Comparison of ENCODE assay signal across 7 cellular contexts in the genomic region with DNA sequence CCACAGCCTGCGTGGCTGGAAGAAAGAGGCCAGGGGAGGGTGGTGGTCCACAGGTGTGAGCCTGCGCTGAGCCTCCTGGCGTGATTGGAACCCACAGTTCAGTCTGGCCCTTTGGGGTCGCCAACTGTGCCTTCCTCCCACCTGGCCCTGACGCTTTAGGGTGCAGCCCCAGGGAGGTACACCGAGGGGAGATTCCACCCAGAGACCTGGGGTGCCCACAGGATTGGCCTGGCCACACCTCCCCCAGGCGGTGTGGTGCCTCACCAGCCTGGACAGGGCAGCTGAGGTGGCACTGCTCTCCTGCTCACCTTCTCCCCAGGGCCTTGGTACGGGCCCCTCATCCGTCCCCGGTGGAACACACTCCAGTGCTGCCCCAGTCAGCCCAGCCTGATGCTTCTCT. TPM values are rescaled to one million over a fixed set of nuclear protein-coding genes. Genes with fewer than 3 reads are reported as not detected.
A peak's percentile ranks its signal among the peaks of the same experiment; 100 is the strongest.
DNase-seq lines count a peak whose midpoint lies in the region; FAIRE-seq and TF ChIP-seq lines count a peak whose summit lies in the region.
"Had no signal": no experiment of that assay in that cellular context is flagged by ENCODE, and none has a peak within 500 bp of the region (broad histone marks: within the 10 kb centered on the region; RNA-seq: fewer than 3 reads in every experiment).

No MANE protein-coding gene starts in this region.

- DNase-seq in T-helper 1 cell (no peak), mammary epithelial cell (no peak), small intestine (no peak), T-helper 9 cell (no peak), NCI-H345 (lab: John Stamatoyannopoulos, UW) (no peak)

- peak overlapping the region; percentile 83 for H3K4me2 ChIP-seq in mammary epithelial cell (ENCODE audit: insufficient read depth, low read depth, low read length)

- in situ Hi-C loops in mammary epithelial cell (cut with MboI; ENCODE audit: low sequenced_read_pairs in 2 of 2), result no loop called here

- dilution Hi-C loops in mammary epithelial cell (cut with HindIII; ENCODE audit: low sequenced_read_pairs), result no loop called here

- H3K4me3 ChIP-seq in mammary epithelial cell (replicated peaks in 1 of 3; ENCODE audit: insufficient read depth in 1 of 3, low read depth in 2 of 3, low read length in 3 of 3) (no peak overlapping the region), small intestine (ENCODE audit: low read depth in 1 of 2, low read length in 2 of 2) (peak overlapping the region in 1 of 2 donors; percentile 30)

- H3K36me3 Mint-ChIP-seq in T-helper 1 cell treated with Interleukin-12 subunit alpha and Interleukin-12 subunit beta and Interleukin-4 antibody, amounts not matched to agents 30 μg/mL and 1 μg/mL, for 36 hours (ENCODE audit: low read depth), result peaks cover 9% of the 10 kb centered on the region

- H3K36me3 ChIP-seq in mammary epithelial cell (ENCODE audit: insufficient read depth, low read length) (no peaks in the 10 kb centered on the region), small intestine (ENCODE audit: control insufficient read depth in 2 of 2, insufficient read depth in 2 of 2, low read length in 2 of 2) (no peaks in the 10 kb centered on the region)

- H3K27me3 ChIP-seq in mammary epithelial cell (ENCODE audit: insufficient read depth, low read length), result no peaks in the 10 kb centered on the region
- no peaks in the 10 kb centered on the region for H3K27me3 ChIP-seq in small intestine (ENCODE audit: control insufficient read depth in 2 of 2, insufficient read depth in 2 of 2, low read length in 2 of 2)

- H3K4me1 ChIP-seq in mammary epithelial cell (ENCODE audit: insufficient read depth, low read length) (peaks cover 38% of the 10 kb centered on the region), small intestine (ENCODE audit: control insufficient read depth in 2 of 2, insufficient read depth in 1 of 2, low read depth in 1 of 2, low read length in 1 of 2) (peaks cover 2 to 11% of the 10 kb centered on the region in 2 donors)

- H2AFZ ChIP-seq in mammary epithelial cell (ENCODE audit: low read depth, low read length), result peak overlapping the region; percentile 25

- CTCF ChIA-PET in mammary epithelial cell (lab: Charles Lee; ENCODE audit: low non-redundant PET), result no interaction called here

- intact Hi-C loops in mammary epithelial cell (cut with micrococcal nuclease), result loop anchor here (5.0 kb wide), 1 partner anchor 50 kb away; a partner anchor contains a TSS

- BruUV-seq in mammary epithelial cell (replicated peaks; lab: Mats Ljungman, UMichigan), result no TSS peak

- no peaks in the 10 kb centered on the region for H3K9me3 Mint-ChIP-seq in T-helper 1 cell treated with Interleukin-12 subunit alpha and Interleukin-12 subunit beta and Interleukin-4 antibody, amounts not matched to agents 30 μg/mL and 1 μg/mL, for 36 hours

- FAIRE-seq in small intestine (lab: Jason Lieb, UNC), result no peak
- FAIRE-seq: bronchial epithelial cell had no signal

- WGBS in mammary epithelial cell (ENCODE audit: low coverage, missing lambda C conversion rate), result 84% methylated on average over 9 of the region's 10 CpGs
- WGBS in small intestine, 3 donors, result 36 to 65% (median 42%) methylated on average over 10 of the region's 10 CpGs

- peaks cover 27% of the 10 kb centered on the region for H3K4me1 Mint-ChIP-seq in T-helper 1 cell treated with Interleukin-12 subunit alpha and Interleukin-12 subunit beta and Interleukin-4 antibody, amounts not matched to agents 30 μg/mL and 1 μg/mL, for 36 hours (ENCODE audit: low read depth)

- no peak overlapping the region for H3K27ac ChIP-seq in mammary epithelial cell (ENCODE audit: insufficient read depth, low read depth, low read length)
- peak overlapping the region; percentile 28 to 66 for H3K27ac ChIP-seq in small intestine (ENCODE audit: low read depth in 1 of 2, low read length in 1 of 2)

- H3K27me3 Mint-ChIP-seq in T-helper 1 cell treated with Interleukin-12 subunit alpha and Interleukin-12 subunit beta and Interleukin-4 antibody, amounts not matched to agents 30 μg/mL and 1 μg/mL, for 36 hours (ENCODE audit: low read depth), result peaks cover 4% of the 10 kb centered on the region

- no peak overlapping the region for H3K9ac ChIP-seq in mammary epithelial cell (ENCODE audit: insufficient read depth, low read length)

- H3K9me3 ChIP-seq in mammary epithelial cell (replicated peaks; ENCODE audit: insufficient read depth, low read length) (no peaks in the 10 kb centered on the region), small intestine (ENCODE audit: control insufficient read depth, low read depth) (no peaks in the 10 kb centered on the region)

- H3K27ac Mint-ChIP-seq in T-helper 1 cell treated with Interleukin-12 subunit alpha and Interleukin-12 subunit beta and Interleukin-4 antibody, amounts not matched to agents 30 μg/mL and 1 μg/mL, for 36 hours, result peak overlapping the region; percentile 73

- peak overlapping the region; percentile 64 for H3K4me3 Mint-ChIP-seq in T-helper 1 cell treated with Interleukin-12 subunit alpha and Interleukin-12 subunit beta and Interleukin-4 antibody, amounts not matched to agents 30 μg/mL and 1 μg/mL, for 36 hours

- TF ChIP-seq CTCF in mammary epithelial cell (conservative IDR thresholded peaks at IDR 0.05 in 1 of 2, IDR thresholded peaks at IDR 0.05 in 1 of 2; ENCODE audit: extremely low read depth in 1 of 2, insufficient read depth in 1 of 2, low read depth in 1 of 2, low read length in 2 of 2), result no peak

- H4K20me1 ChIP-seq in mammary epithelial cell (ENCODE audit: insufficient read depth, low read length), result no peaks in the 10 kb centered on the region

- peaks cover 12% of the 10 kb centered on the region for H3K79me2 ChIP-seq in mammary epithelial cell (ENCODE audit: insufficient read depth, low read length)

RNA-seq across cellular contexts. Expression of a gene that starts 1.0 kb away (rescaled TPM):
- 10 to 100 TPM in 1 of 2 donors, 1 to 10 TPM in 1; 9.5 to 27.0 TPM for total RNA-seq in mammary epithelial cell
- polyA plus RNA-seq in mammary epithelial cell, result 9.4 TPM
- polyA minus RNA-seq in mammary epithelial cell, result 1.1 TPM
- polyA plus RNA-seq in small intestine, result 1 to 10 TPM in 2 of 3 donors, not detected in 1; 1.4 to 6.2 TPM

RNA-seq across cellular contexts. Expression of a gene that starts 5.1 kb away (rescaled TPM):
- 10 to 100 TPM in 1 of 2 donors, 1 to 10 TPM in 1; 6.8 to 35.2 TPM for total RNA-seq in mammary epithelial cell
- polyA plus RNA-seq in mammary epithelial cell (23.7 TPM), small intestine (10 to 100 TPM; 75.5 to 85.9 (median 75.6) TPM)
- 29.1 TPM for polyA minus RNA-seq in mammary epithelial cell

RNA-seq across cellular contexts. Expression of a gene that starts 14.6 kb away (rescaled TPM):
- total RNA-seq in mammary epithelial cell, result under 1 TPM; 0.07 to 0.33 TPM
- polyA plus RNA-seq in mammary epithelial cell (not detected), small intestine (under 1 TPM in 1 of 3 donors, not detected in 2; 0.16 TPM)
- not detected for polyA minus RNA-seq in mammary epithelial cell
- total RNA-seq: bronchial epithelial cell had no signal

RNA-seq across cellular contexts. Expression of a gene that starts 20.1 kb away (rescaled TPM):
- total RNA-seq in mammary epithelial cell, result 1 to 10 TPM in 1 of 2 donors, under 1 TPM in 1; 0.54 to 2.2 TPM
- not detected for polyA plus RNA-seq in mammary epithelial cell
- not detected for polyA minus RNA-seq in mammary epithelial cell
- 10 to 100 TPM in 2 of 3 donors, 1 to 10 TPM in 1; 2.0 to 38.0 (median 36.7) TPM for polyA plus RNA-seq in small intestine

RNA-seq across cellular contexts. Expression of a gene that starts 30.7 kb away (rescaled TPM):
- 10 to 100 TPM; 28.8 to 44.3 TPM for total RNA-seq in mammary epithelial cell
- polyA plus RNA-seq in mammary epithelial cell (24.9 TPM), small intestine (10 to 100 TPM in 1 of 3 donors, 1 to 10 TPM in 2; 3.4 to 11.2 (median 6.5) TPM)
- 45.9 TPM for polyA minus RNA-seq in mammary epithelial cell
